ENCODE assay signal across 1 cellular context in the genomic region with DNA sequence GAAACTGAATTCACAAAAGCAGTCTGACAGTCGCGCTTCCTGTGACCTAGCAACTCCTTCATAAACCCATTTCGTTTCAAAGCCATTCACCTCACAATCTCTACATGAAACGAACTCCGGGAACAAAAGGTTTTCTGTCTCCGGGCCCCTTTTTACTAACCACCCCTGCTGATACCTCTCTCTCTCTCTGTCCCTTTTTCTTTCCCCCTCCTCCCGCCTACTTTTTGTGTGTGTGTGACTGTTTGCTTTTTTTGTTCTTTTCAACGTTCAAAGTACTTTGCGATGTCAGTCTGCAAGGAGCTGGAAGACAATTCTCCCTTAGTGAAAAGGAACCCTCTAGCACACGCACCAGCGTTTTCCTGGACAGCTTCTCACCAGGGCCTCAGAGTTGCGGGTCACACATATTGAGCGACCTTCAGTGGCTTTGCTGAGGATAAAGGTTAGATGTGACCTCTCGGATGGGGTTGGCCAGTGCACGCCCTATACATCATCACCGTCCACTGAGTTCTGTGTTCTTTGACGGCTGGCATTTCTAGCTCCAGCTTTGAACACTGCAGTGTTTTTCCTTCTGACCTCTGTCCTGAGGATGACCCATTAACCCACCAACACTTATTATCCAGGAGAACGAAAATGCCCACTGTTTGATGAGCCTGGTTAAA.
TF ChIP-seq lines count a peak whose summit lies in the region.

No MANE protein-coding gene starts in this region.

TF ChIP-seq in HepG2, 621 proteins besides CTCF, POLR2A, EP300 and RAD21 (continued from another document and continues in another):
- TF ChIP-seq DMTF1 (CRISPR knock-in tag; IDR thresholded peaks at IDR 0.05) (0 out of 2 replicates have a peak, but pooled peaks have one; percentile 19), PHF21A (CRISPR knock-in tag; IDR thresholded peaks at IDR 0.05) (peak; percentile 89), ZBTB7B (CRISPR knock-in tag; IDR thresholded peaks at IDR 0.05) (0 out of 2 replicates have a peak, but pooled peaks have one; percentile 42), ZNF292 (CRISPR knock-in tag; IDR thresholded peaks at IDR 0.05; ENCODE audit: borderline replicate concordance, low read depth) (peak; percentile 94; the same call in 1 of the 2 replicates), ZNF367 (CRISPR knock-in tag; IDR thresholded peaks at IDR 0.05; ENCODE audit: borderline replicate concordance) (no peak), SMAD1 (CRISPR knock-in tag; IDR thresholded peaks at IDR 0.05; ENCODE audit: borderline replicate concordance, low read depth) (peak; percentile 77; the same call in 1 of the 2 replicates), ZNF773 (CRISPR knock-in tag; IDR thresholded peaks at IDR 0.05; ENCODE audit: borderline replicate concordance) (no peak), ESRRA (CRISPR knock-in tag; IDR thresholded peaks at IDR 0.05; ENCODE audit: low read depth) (peak; percentile 86), NFATC3 (CRISPR knock-in tag; IDR thresholded peaks at IDR 0.05) (no peak), ZNF263 (CRISPR knock-in tag; IDR thresholded peaks at IDR 0.05) (peak; percentile 46; the same call in 1 of the 2 replicates), ZNF883 (CRISPR knock-in tag; IDR thresholded peaks at IDR 0.05; ENCODE audit: not compliant biosample characterization) (peak; percentile 27), ZNF816 (CRISPR knock-in tag; IDR thresholded peaks at IDR 0.05; ENCODE audit: borderline replicate concordance) (no peak), ATF1 (CRISPR knock-in tag; IDR thresholded peaks at IDR 0.05) (peak; percentile 71), ZXDC (CRISPR knock-in tag; IDR thresholded peaks at IDR 0.05) (0 out of 2 replicates have a peak, but pooled peaks have one; percentile 72), ZNF136 (CRISPR knock-in tag; IDR thresholded peaks at IDR 0.05; ENCODE audit: low read depth) (peak; percentile 63), ATM (IDR thresholded peaks at IDR 0.05; ENCODE audit: borderline replicate concordance) (no peak), ZNF383 (CRISPR knock-in tag; IDR thresholded peaks at IDR 0.05; ENCODE audit: borderline replicate concordance) (no peak), GATAD2A (CRISPR knock-in tag; IDR thresholded peaks at IDR 0.05) (peak; percentile 79), ZNF597 (CRISPR knock-in tag; IDR thresholded peaks at IDR 0.05) (no peak), U2AF1 (optimal IDR thresholded peaks at IDR 0.05; ENCODE audit: low read depth, low read length) (no peak), ARID3A (IDR thresholded peaks at IDR 0.05; ENCODE audit: low read depth, low read length) (no peak), KLF11 (CRISPR knock-in tag; IDR thresholded peaks at IDR 0.05) (peak; percentile 27)
- TF ChIP-seq, protein P1, sequence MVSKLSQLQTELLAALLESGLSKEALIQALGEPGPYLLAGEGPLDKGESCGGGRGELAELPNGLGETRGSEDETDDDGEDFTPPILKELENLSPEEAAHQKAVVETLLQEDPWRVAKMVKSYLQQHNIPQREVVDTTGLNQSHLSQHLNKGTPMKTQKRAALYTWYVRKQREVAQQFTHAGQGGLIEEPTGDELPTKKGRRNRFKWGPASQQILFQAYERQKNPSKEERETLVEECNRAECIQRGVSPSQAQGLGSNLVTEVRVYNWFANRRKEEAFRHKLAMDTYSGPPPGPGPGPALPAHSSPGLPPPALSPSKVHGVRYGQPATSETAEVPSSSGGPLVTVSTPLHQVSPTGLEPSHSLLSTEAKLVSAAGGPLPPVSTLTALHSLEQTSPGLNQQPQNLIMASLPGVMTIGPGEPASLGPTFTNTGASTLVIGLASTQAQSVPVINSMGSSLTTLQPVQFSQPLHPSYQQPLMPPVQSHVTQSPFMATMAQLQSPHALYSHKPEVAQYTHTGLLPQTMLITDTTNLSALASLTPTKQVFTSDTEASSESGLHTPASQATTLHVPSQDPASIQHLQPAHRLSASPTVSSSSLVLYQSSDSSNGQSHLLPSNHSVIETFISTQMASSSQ (IDR thresholded peaks at IDR 0.05; ENCODE audit: low read depth): peak; percentile 23; the same call in 1 of the 2 replicates
- TF ChIP-seq, protein P1 (CRISPR knock-in tag; IDR thresholded peaks at IDR 0.05; ENCODE audit: borderline replicate concordance): peak; percentile 68; the same call in 1 of the 2 replicates
- TF ChIP-seq, protein P2, sequence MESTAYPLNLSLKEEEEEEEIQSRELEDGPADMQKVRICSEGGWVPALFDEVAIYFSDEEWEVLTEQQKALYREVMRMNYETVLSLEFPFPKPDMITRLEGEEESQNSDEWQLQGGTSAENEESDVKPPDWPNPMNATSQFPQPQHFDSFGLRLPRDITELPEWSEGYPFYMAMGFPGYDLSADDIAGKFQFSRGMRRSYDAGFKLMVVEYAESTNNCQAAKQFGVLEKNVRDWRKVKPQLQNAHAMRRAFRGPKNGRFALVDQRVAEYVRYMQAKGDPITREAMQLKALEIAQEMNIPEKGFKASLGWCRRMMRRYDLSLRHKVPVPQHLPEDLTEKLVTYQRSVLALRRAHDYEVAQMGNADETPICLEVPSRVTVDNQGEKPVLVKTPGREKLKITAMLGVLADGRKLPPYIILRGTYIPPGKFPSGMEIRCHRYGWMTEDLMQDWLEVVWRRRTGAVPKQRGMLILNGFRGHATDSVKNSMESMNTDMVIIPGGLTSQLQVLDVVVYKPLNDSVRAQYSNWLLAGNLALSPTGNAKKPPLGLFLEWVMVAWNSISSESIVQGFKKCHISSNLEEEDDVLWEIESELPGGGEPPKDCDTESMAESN (CRISPR knock-in tag; conservative IDR thresholded peaks at IDR 0.05): no peak
- TF ChIP-seq, protein P3, sequence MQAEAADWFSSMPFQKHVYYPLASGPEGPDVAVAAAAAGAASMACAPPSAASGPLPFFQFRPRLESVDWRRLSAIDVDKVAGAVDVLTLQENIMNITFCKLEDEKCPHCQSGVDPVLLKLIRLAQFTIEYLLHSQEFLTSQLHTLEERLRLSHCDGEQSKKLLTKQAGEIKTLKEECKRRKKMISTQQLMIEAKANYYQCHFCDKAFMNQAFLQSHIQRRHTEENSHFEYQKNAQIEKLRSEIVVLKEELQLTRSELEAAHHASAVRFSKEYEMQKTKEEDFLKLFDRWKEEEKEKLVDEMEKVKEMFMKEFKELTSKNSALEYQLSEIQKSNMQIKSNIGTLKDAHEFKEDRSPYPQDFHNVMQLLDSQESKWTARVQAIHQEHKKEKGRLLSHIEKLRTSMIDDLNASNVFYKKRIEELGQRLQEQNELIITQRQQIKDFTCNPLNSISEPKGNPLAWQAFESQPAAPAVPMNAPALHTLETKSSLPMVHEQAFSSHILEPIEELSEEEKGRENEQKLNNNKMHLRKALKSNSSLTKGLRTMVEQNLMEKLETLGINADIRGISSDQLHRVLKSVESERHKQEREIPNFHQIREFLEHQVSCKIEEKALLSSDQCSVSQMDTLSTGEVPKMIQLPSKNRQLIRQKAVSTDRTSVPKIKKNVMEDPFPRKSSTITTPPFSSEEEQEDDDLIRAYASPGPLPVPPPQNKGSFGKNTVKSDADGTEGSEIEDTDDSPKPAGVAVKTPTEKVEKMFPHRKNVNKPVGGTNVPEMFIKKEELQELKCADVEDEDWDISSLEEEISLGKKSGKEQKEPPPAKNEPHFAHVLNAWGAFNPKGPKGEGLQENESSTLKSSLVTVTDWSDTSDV (CRISPR knock-in tag; IDR thresholded peaks at IDR 0.05): no peak
- TF ChIP-seq, protein P4, sequence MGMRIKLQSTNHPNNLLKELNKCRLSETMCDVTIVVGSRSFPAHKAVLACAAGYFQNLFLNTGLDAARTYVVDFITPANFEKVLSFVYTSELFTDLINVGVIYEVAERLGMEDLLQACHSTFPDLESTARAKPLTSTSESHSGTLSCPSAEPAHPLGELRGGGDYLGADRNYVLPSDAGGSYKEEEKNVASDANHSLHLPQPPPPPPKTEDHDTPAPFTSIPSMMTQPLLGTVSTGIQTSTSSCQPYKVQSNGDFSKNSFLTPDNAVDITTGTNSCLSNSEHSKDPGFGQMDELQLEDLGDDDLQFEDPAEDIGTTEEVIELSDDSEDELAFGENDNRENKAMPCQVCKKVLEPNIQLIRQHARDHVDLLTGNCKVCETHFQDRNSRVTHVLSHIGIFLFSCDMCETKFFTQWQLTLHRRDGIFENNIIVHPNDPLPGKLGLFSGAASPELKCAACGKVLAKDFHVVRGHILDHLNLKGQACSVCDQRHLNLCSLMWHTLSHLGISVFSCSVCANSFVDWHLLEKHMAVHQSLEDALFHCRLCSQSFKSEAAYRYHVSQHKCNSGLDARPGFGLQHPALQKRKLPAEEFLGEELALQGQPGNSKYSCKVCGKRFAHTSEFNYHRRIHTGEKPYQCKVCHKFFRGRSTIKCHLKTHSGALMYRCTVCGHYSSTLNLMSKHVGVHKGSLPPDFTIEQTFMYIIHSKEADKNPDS (CRISPR knock-in tag; IDR thresholded peaks at IDR 0.05): no peak; the same call in 1 of the 2 replicates
- TF ChIP-seq, protein P5, sequence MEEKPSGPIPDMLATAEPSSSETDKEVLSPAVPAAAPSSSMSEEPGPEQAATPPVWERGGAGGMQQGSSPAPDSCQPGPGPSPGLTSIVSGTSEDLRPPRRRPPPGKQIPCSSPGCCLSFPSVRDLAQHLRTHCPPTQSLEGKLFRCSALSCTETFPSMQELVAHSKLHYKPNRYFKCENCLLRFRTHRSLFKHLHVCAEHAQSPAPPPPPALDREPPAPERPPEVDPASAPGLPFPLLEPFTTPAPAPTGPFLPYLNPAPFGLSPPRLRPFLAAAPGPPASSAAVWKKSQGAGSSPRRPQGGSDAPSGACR (CRISPR knock-in tag; IDR thresholded peaks at IDR 0.05): peak; percentile 60
